Comparison of ENCODE assay signal across 8 cellular contexts in genomic region chr13:19782049-19782726, GRCh38. TPM values are rescaled to one million over a fixed set of nuclear protein-coding genes. Genes with fewer than 3 reads are reported as not detected.
DNase-seq lines count a peak whose midpoint lies in the region; ATAC-seq and TF ChIP-seq lines count a peak whose summit lies in the region.

No MANE protein-coding gene starts in this region.

- H3K27me3 Mint-ChIP-seq in endodermal cell (ENCODE audit: insufficient read depth) = peaks cover 4% of the 10 kb centered on the region

- H3K9ac ChIP-seq in endodermal cell (ENCODE audit: extremely low read depth, low read length, poor library complexity, severe bottlenecking) = peak overlapping the region; percentile 99

- peaks cover 12% of the 10 kb centered on the region for H3K9me3 ChIP-seq in endodermal cell (ENCODE audit: control insufficient read depth, low read length)

- H3K9me3 Mint-ChIP-seq in endodermal cell = peaks cover 25% of the 10 kb centered on the region

- peak overlapping the region; percentile 94 for H3K27ac ChIP-seq in endodermal cell (ENCODE audit: low read depth, low read length)

- peak overlapping the region; percentile 99 for H3K27ac Mint-ChIP-seq in endodermal cell

- 0% methylated on average over 26 to 77 of the region's 77 CpGs for WGBS in endodermal cell (ENCODE audit: insufficient coverage in 1 of 2, insufficient read length in 1 of 2), 2 experiments

- H3K36me3 Mint-ChIP-seq in endodermal cell (ENCODE audit: low read depth) = peaks cover 10% of the 10 kb centered on the region

- peak; percentile 51 for ATAC-seq in HG02642 (IDR thresholded peaks at IDR 0.05; ENCODE audit: poor library complexity, unreplicated experiment)

- peak overlapping the region; percentile 86 for H3K4me3 ChIP-seq in endodermal cell (ENCODE audit: low read length)

- no peaks in the 10 kb centered on the region for H3K27me3 ChIP-seq in endodermal cell (ENCODE audit: control insufficient read depth, insufficient read depth, low read length, poor library complexity, severe bottlenecking)

- DNase-seq in GM13977 (ENCODE audit: low spot score) = peak; percentile 53
- peak; percentile 51 for DNase-seq in NCI-H2227 (lab: John Stamatoyannopoulos, UW; ENCODE audit: unreplicated experiment)
- DNase-seq in activated CD8-positive, alpha-beta memory T cell treated with anti-CD3 and anti-CD28 coated beads, Interleukin-2, amount 50 U/mL, for 4 hours = peak; percentile 52
- DNase-seq in endodermal cell = peak; percentile 66
- peak; percentile 55 for DNase-seq in midbrain (lab: John Stamatoyannopoulos, UW)
- DNase-seq in stimulated activated CD8-positive, alpha-beta memory T cell treated with anti-CD3 and anti-CD28 coated beads, Interleukin-2, amount 100 ng/mL, for 1 hour (ENCODE audit: low read depth in 2 of 2) = peak; percentile 9 to 15
- DNase-seq in NCI-H2029 (lab: John Stamatoyannopoulos, UW) = no peak

- H3K4me1 ChIP-seq in endodermal cell (ENCODE audit: control insufficient read depth, insufficient read depth, low read length) = no peaks in the 10 kb centered on the region

- in situ Hi-C loops in GM13977 (cut with MboI; ENCODE audit: low pct_unique_long_range_greater_than_20kb, low sequenced_read_pairs, unreplicated experiment) = no loop called here

- H3K4me3 Mint-ChIP-seq in endodermal cell = peak overlapping the region; percentile 97

- H3K36me3 ChIP-seq in endodermal cell (ENCODE audit: control insufficient read depth, insufficient read depth, low read length) = peaks cover 8% of the 10 kb centered on the region

- TF ChIP-seq CTCF in GM13977 (IDR thresholded peaks at IDR 0.05; ENCODE audit: extremely low read depth, insufficient read depth, missing control alignments) (no peak), endodermal cell (conservative IDR thresholded peaks at IDR 0.05) (no peak)

- H3K4me1 Mint-ChIP-seq in endodermal cell = no peaks in the 10 kb centered on the region

RNA-seq across cellular contexts. Expression of gene PSPC1, which starts 0.6 kb away (rescaled TPM):
- 10 to 100 TPM; 61.1 to 83.9 TPM for total RNA-seq in endodermal cell
- polyA plus RNA-seq in endodermal cell (2013, experiment 1 of 2) = 59.3 TPM
- polyA plus RNA-seq in endodermal cell (2013, experiment 2 of 2) = 57.9 TPM
